ENCODE assay signal across 10 cellular contexts in genomic region chr22:41052661-41053490, GRCh38. TPM values are rescaled to one million over a fixed set of nuclear protein-coding genes. Genes with fewer than 3 reads are reported as not detected.
A peak's percentile ranks its signal among the peaks of the same experiment; 100 is the strongest.
DNase-seq lines count a peak whose midpoint lies in the region; ATAC-seq, FAIRE-seq and TF ChIP-seq lines count a peak whose summit lies in the region.
"Had no signal": no experiment of that assay in that cellular context is flagged by ENCODE, and none has a peak within 500 bp of the region (broad histone marks: within the 10 kb centered on the region; RNA-seq: fewer than 3 reads in every experiment).

No MANE protein-coding gene starts in this region.

- no peak overlapping the region for H3K27ac Mint-ChIP-seq in activated CD4-positive, alpha-beta T cell treated with anti-CD3 and anti-CD28 coated beads for 36 hours
- H3K27ac Mint-ChIP-seq in naive thymus-derived CD8-positive, alpha-beta T cell, result peak overlapping the region in 1 of 10 donors; percentile 43

- H3K4me1 ChIP-seq in esophagus muscularis mucosa, result peaks cover 6 to 17% (median 15%) of the 10 kb centered on the region in 4 donors
- H3K4me1 ChIP-seq: Peyer's patch, uterus had no signal

- TF ChIP-seq EP300 in esophagus muscularis mucosa (IDR thresholded peaks at IDR 0.05), result no peak

- no peak for TF ChIP-seq CTCF in bronchial epithelial cell (IDR thresholded peaks at IDR 0.05; ENCODE audit: insufficient read depth, low read length, severe bottlenecking)
- no peak for TF ChIP-seq CTCF in esophagus muscularis mucosa (IDR thresholded peaks at IDR 0.05)

- no peaks in the 10 kb centered on the region for H3K36me3 Mint-ChIP-seq in activated CD4-positive, alpha-beta T cell treated with anti-CD3 and anti-CD28 coated beads for 36 hours (ENCODE audit: low read depth)
- H3K36me3 Mint-ChIP-seq in naive thymus-derived CD8-positive, alpha-beta T cell, result no peaks in the 10 kb centered on the region

- H3K9me3 Mint-ChIP-seq in activated CD4-positive, alpha-beta T cell treated with anti-CD3 and anti-CD28 coated beads for 36 hours (ENCODE audit: low read depth), result no peaks in the 10 kb centered on the region
- no peaks in the 10 kb centered on the region for H3K9me3 Mint-ChIP-seq in naive thymus-derived CD8-positive, alpha-beta T cell

- no peak for TF ChIP-seq POLR2A in esophagus muscularis mucosa (IDR thresholded peaks at IDR 0.05; ENCODE audit: low read depth)

- CTCF ChIA-PET in activated CD4-positive, alpha-beta T cell treated with anti-CD3 and anti-CD28 coated beads for 36 hours (lab: Charles Lee), result interaction anchor here (0.6 to 0.7 kb wide), 2 partner anchors 9 to 70 kb away, joined by 3 read pairs; no protein-coding TSS in a partner anchor

- peak; percentile 94 for FAIRE-seq in bronchial epithelial cell (lab: Jason Lieb, UNC)

- no peak overlapping the region for H3K27ac ChIP-seq in esophagus muscularis mucosa (replicated peaks in 1 of 4)
- H3K27ac ChIP-seq: uterus had no signal

- no peak for ATAC-seq in activated CD4-positive, alpha-beta T cell treated with anti-CD3 and anti-CD28 coated beads for 36 hours
- no peak for ATAC-seq in naive thymus-derived CD8-positive, alpha-beta T cell

- H3K36me3 ChIP-seq in bronchial epithelial cell (ENCODE audit: control insufficient read depth, insufficient read depth, low read length) (no peaks in the 10 kb centered on the region), esophagus muscularis mucosa (no peaks in the 10 kb centered on the region)
- H3K36me3 ChIP-seq: Peyer's patch, uterus had no signal

- no peaks in the 10 kb centered on the region for H3K27me3 Mint-ChIP-seq in activated CD4-positive, alpha-beta T cell treated with anti-CD3 and anti-CD28 coated beads for 36 hours
- no peaks in the 10 kb centered on the region for H3K27me3 Mint-ChIP-seq in naive thymus-derived CD8-positive, alpha-beta T cell

- no peaks in the 10 kb centered on the region for H3K9me3 ChIP-seq in esophagus muscularis mucosa
- H3K9me3 ChIP-seq: Peyer's patch, uterus had no signal

- WGBS in esophagus muscularis mucosa, result 94% methylated on average over 8 of the region's 8 CpGs

- intact Hi-C loops in esophagus muscularis mucosa (cut with DNase I), result no loop called here
- intact Hi-C loops in activated CD4-positive, alpha-beta T cell treated with anti-CD3 and anti-CD28 coated beads for 36 hours (cut with DNase I, micrococcal nuclease), result no loop called here

- POLR2A ChIA-PET in activated CD4-positive, alpha-beta T cell treated with anti-CD3 and anti-CD28 coated beads for 36 hours (lab: Charles Lee), result no interaction called here
- POLR2A ChIA-PET in naive thymus-derived CD8-positive, alpha-beta T cell (lab: Charles Lee), result no interaction called here

- no peaks in the 10 kb centered on the region for H3K27me3 ChIP-seq in bronchial epithelial cell (ENCODE audit: control insufficient read depth, insufficient read depth, low read length)
- H3K27me3 ChIP-seq in esophagus muscularis mucosa, result no peaks in the 10 kb centered on the region
- H3K27me3 ChIP-seq: Peyer's patch, uterus had no signal

- peaks cover 12% of the 10 kb centered on the region for H3K4me1 Mint-ChIP-seq in activated CD4-positive, alpha-beta T cell treated with anti-CD3 and anti-CD28 coated beads for 36 hours
- H3K4me1 Mint-ChIP-seq in naive thymus-derived CD8-positive, alpha-beta T cell, result peaks cover 0 to 4% (median 1%) of the 10 kb centered on the region in 4 donors

- no peak overlapping the region for H3K4me3 Mint-ChIP-seq in activated CD4-positive, alpha-beta T cell treated with anti-CD3 and anti-CD28 coated beads for 36 hours
- no peak overlapping the region for H3K4me3 Mint-ChIP-seq in naive thymus-derived CD8-positive, alpha-beta T cell

- no peak overlapping the region for H3K4me3 ChIP-seq in bronchial epithelial cell (ENCODE audit: low read depth, low read length)
- H3K4me3 ChIP-seq in esophagus muscularis mucosa, result no peak overlapping the region
- H3K4me3 ChIP-seq: Peyer's patch, uterus had no signal

- DNase-seq in AG08396 (ENCODE audit: low spot score) (peak; percentile 48), LHCN-M2 (ENCODE audit: low read depth) (peak; percentile 29), bronchial epithelial cell (ENCODE audit: low read depth) (peak; percentile 74), left kidney (ENCODE audit: low read depth, low spot score) (peak; percentile 74), esophagus muscularis mucosa (ENCODE audit: extremely low spot score) (no peak), DMS153 (lab: John Stamatoyannopoulos, UW) (no peak)
- no peak for DNase-seq in activated CD4-positive, alpha-beta T cell treated with anti-CD3 and anti-CD28 coated beads for 36 hours
- DNase-seq in naive thymus-derived CD8-positive, alpha-beta T cell, result no peak
- DNase-seq: Peyer's patch, uterus had no signal

RNA-seq across cellular contexts. Expression of gene EP300, which starts 39.5 kb away (rescaled TPM):
- 17.2 and 24.0 TPM in 2 replicates for total RNA-seq in LHCN-M2 (2014; rRNA removed)
- 11.1 TPM for polyA plus RNA-seq in LHCN-M2 (2012)
- total RNA-seq in bronchial epithelial cell, result 24.0 and 30.5 TPM in 2 replicates
- 100 to 1,000 TPM in 1 of 4 donors, 10 to 100 TPM in 3; 50.5 to 111 (median 77.7) TPM for total RNA-seq in esophagus muscularis mucosa
- 10 to 100 TPM; 40.5 to 61.2 TPM for total RNA-seq in activated CD4-positive, alpha-beta T cell treated with anti-CD3 and anti-CD28 coated beads for 36 hours
- 100 to 1,000 TPM; 106 to 116 TPM for total RNA-seq in naive thymus-derived CD8-positive, alpha-beta T cell
- polyA plus RNA-seq in naive thymus-derived CD8-positive, alpha-beta T cell, result 10 to 100 TPM in 1 of 3 donors, 1 to 10 TPM in 2; 8.3 to 20.3 (median 8.5) TPM

Comparison
In these comparisons a context has a peak if more than half of its experiments do, and no peak if none do; other contexts are left out.
1. DNase-seq: peak in AG08396 (single experiment), LHCN-M2 (single experiment), bronchial epithelial cell (single experiment) and left kidney (single experiment); none in esophagus muscularis mucosa (single experiment), DMS153 (single experiment), activated CD4-positive, alpha-beta T cell treated with anti-CD3 and anti-CD28 coated beads for 36 hours (single experiment) and naive thymus-derived CD8-positive, alpha-beta T cell (0 of 10).